1 cellular context compared by ENCODE assay signal in genomic region chr17:18236494-18236893, GRCh38.
TF ChIP-seq lines count a peak whose summit lies in the region.

No MANE protein-coding gene starts in this region.

TF ChIP-seq in GM23338, 12 proteins besides CTCF, POLR2A, EP300 and RAD21 (continued from another document):
- no peak for TF ChIP-seq ZNF462 (CRISPR knock-in tag; IDR thresholded peaks at IDR 0.05)
